Comparison of ENCODE assay signal across 12 cellular contexts in the genomic region with DNA sequence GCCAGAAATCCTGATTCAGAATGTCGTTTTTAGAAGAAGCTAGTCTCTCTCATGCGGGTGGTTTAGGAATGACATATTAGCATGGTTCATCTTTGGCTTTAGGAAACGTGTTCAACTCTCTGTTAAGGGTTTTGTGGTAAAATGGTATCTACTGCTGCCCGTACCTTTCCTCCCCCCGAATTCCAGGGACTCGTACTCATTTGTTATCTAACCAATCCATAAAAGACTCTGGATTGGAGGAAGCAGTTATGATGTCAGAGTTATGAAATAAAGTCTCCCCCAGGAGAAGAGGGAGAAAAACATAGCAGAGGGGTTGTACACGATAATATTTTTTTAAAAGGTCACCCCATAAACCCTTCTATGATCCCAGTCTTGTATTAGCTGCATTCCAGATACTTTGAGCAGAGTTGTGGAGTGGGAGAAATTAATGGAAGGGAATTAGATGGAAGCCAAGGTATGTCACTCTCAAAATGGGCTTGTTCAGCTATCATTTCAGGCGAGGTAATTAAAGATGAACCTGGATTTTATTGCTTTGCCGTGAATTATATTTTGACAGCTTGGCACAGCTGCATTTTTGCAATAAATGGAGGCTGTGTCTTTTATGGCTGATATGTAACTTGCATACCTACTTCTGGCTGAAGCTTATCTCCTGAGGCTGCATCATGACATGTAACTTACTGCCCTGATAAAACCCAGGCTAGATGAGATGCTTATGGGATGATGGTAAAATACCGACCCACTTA. TPM values are rescaled to one million over a fixed set of nuclear protein-coding genes. Genes with fewer than 3 reads are reported as not detected.
DNase-seq lines count a peak whose midpoint lies in the region; ATAC-seq and TF ChIP-seq lines count a peak whose summit lies in the region.
"Had no signal": no experiment of that assay in that cellular context is flagged by ENCODE, and none has a peak within 500 bp of the region (broad histone marks: within the 10 kb centered on the region; RNA-seq: fewer than 3 reads in every experiment).

No MANE protein-coding gene starts in this region.

- H3K4me1 ChIP-seq in breast epithelium, result no peaks in the 10 kb centered on the region
- peaks cover 10 to 16% of the 10 kb centered on the region in 2 donors for H3K4me1 ChIP-seq in mucosa of rectum (ENCODE audit: control insufficient read depth in 2 of 2, insufficient read depth in 2 of 2, low read length in 2 of 2)
- H3K4me1 ChIP-seq in aorta (ENCODE audit: control insufficient read depth in 1 of 2, insufficient read depth in 2 of 2, low read length in 2 of 2), result peaks cover 9 to 22% of the 10 kb centered on the region in 2 donors

- CTCF ChIA-PET in MCF 10A (lab: Yijun Ruan, JAX), result interaction anchor here (0.7 to 5.8 kb wide), 12 partner anchors 12 to 212 kb away, joined by 3 to 29 read pairs (median 4); partner anchors contain the start of gene RAI14

- H3K9me3 Mint-ChIP-seq in MCF 10A (ENCODE audit: unreplicated experiment), result no peaks in the 10 kb centered on the region
- H3K9me3 Mint-ChIP-seq in chondrocyte (ENCODE audit: low read depth), result no peaks in the 10 kb centered on the region

- no peaks in the 10 kb centered on the region for H3K27me3 Mint-ChIP-seq in MCF 10A (ENCODE audit: insufficient read depth, unreplicated experiment)
- no peaks in the 10 kb centered on the region for H3K27me3 Mint-ChIP-seq in chondrocyte (ENCODE audit: low read depth)

- H3K4me1 Mint-ChIP-seq in MCF 10A (ENCODE audit: insufficient read depth, unreplicated experiment), result peaks cover 16% of the 10 kb centered on the region
- H3K4me1 Mint-ChIP-seq in chondrocyte (ENCODE audit: low read depth), result peaks cover 91% of the 10 kb centered on the region

- H3K27me3 ChIP-seq in breast epithelium, result no peaks in the 10 kb centered on the region
- no peaks in the 10 kb centered on the region for H3K27me3 ChIP-seq in mucosa of rectum (ENCODE audit: control insufficient read depth in 2 of 2, insufficient read depth in 2 of 2, low read length in 2 of 2)
- H3K27me3 ChIP-seq in aorta (ENCODE audit: control insufficient read depth in 1 of 2, insufficient read depth in 2 of 2, low read length in 1 of 2), result no peaks in the 10 kb centered on the region

- no peak overlapping the region for H3K9ac ChIP-seq in mucosa of rectum (ENCODE audit: low read depth in 1 of 2, low read length in 2 of 2)

- peak overlapping the region; percentile 55 for H3K27ac Mint-ChIP-seq in MCF 10A (ENCODE audit: low read depth, unreplicated experiment)
- H3K27ac Mint-ChIP-seq in chondrocyte (ENCODE audit: unreplicated experiment), result peak overlapping the region; percentile 89

- H3K36me3 Mint-ChIP-seq in MCF 10A (ENCODE audit: insufficient read depth, unreplicated experiment), result peaks cover 13% of the 10 kb centered on the region
- peaks cover 9% of the 10 kb centered on the region for H3K36me3 Mint-ChIP-seq in chondrocyte (ENCODE audit: low read depth)

- POLR2A ChIA-PET in MCF 10A (lab: Yijun Ruan, JAX), result interaction anchor here (0.7 to 1.8 kb wide), 11 partner anchors 9 to 228 kb away, joined by 3 to 10 read pairs (median 4); partner anchors contain the start of genes BRIX1 and RAD1

- DNase-seq in MCF 10A (ENCODE audit: unreplicated experiment) (peak; percentile 21), breast epithelium (ENCODE audit: low spot score in 2 of 2) (no peak), chondrocyte (ENCODE audit: low spot score) (no peak), aorta (no peak)
- DNase-seq: activated effector memory CD4-positive, alpha-beta T cell treated with Interleukin-2 at 50 U/mL for 16 hours; midbrain; MM.1S; substantia nigra had no signal

- intact Hi-C loops in MCF 10A (cut with micrococcal nuclease), result loop anchor here (10.0 kb wide), 1 partner anchor 163 kb away; no protein-coding TSS in a partner anchor
- intact Hi-C loops in breast epithelium (cut with DNase I; ENCODE audit: low total_unique reads), result no loop called here
- intact Hi-C loops in aorta (cut with DNase I), result no loop called here

- TF ChIP-seq CTCF in MCF 10A (IDR thresholded peaks at IDR 0.05; ENCODE audit: unreplicated experiment) (no peak), breast epithelium (IDR thresholded peaks at IDR 0.05) (no peak), chondrocyte (IDR thresholded peaks at IDR 0.05) (no peak)

- WGBS in aorta, 2 donors, result 18 to 24% methylated on average over 10 of the region's 10 CpGs

- H3K36me3 ChIP-seq in breast epithelium (no peaks in the 10 kb centered on the region), mucosa of rectum (ENCODE audit: control insufficient read depth in 2 of 2, insufficient read depth in 2 of 2, low read length in 2 of 2) (no peaks in the 10 kb centered on the region), aorta (ENCODE audit: control insufficient read depth in 1 of 2, insufficient read depth in 2 of 2, low read length in 1 of 2) (no peaks in the 10 kb centered on the region)

- H3K4me3 Mint-ChIP-seq in MCF 10A (ENCODE audit: unreplicated experiment) (peak overlapping the region; percentile 10), chondrocyte (ENCODE audit: unreplicated experiment) (no peak overlapping the region)

- ATAC-seq in aorta (ENCODE audit: low FRiP score) (no peak), HG03097 (IDR thresholded peaks at IDR 0.05; ENCODE audit: low FRiP score, unreplicated experiment) (no peak), GM18909 (IDR thresholded peaks at IDR 0.05; ENCODE audit: poor library complexity, unreplicated experiment) (no peak), HG03442 (IDR thresholded peaks at IDR 0.05; ENCODE audit: unreplicated experiment) (no peak)

- no TSS peak for BruUV-seq in MCF 10A (replicated peaks; lab: Mats Ljungman, UMichigan)

- no peak for TF ChIP-seq POLR2A in breast epithelium (IDR thresholded peaks at IDR 0.05)

- H3K4me3 ChIP-seq in breast epithelium (no peak overlapping the region), mucosa of rectum (ENCODE audit: low read length in 2 of 2) (peak overlapping the region; percentile 34 to 55), aorta (ENCODE audit: low read length in 2 of 2) (no peak overlapping the region)

- H3K9me3 ChIP-seq in breast epithelium (no peaks in the 10 kb centered on the region), mucosa of rectum (ENCODE audit: control insufficient read depth in 2 of 2, low read length in 2 of 2) (no peaks in the 10 kb centered on the region), aorta (ENCODE audit: control insufficient read depth, low read length) (no peaks in the 10 kb centered on the region)

- no peak overlapping the region for H3K27ac ChIP-seq in breast epithelium
- peak overlapping the region; percentile 43 to 80 for H3K27ac ChIP-seq in mucosa of rectum (ENCODE audit: low read depth in 2 of 2, low read length in 2 of 2)
- H3K27ac ChIP-seq in aorta (ENCODE audit: low read depth in 1 of 2, low read length in 2 of 2), result peak overlapping the region; percentile 37 to 76

RNA-seq across cellular contexts. Expression of gene RAI14, which starts 31.3 kb away (rescaled TPM):
- 47.6 and 47.9 TPM in 2 replicates for total RNA-seq in MCF 10A (2022)
- 10 to 100 TPM; 12.5 to 38.7 (median 22.4) TPM for total RNA-seq in breast epithelium
- 177 to 287 TPM (median 260 TPM) in 3 replicates for total RNA-seq in chondrocyte
- 100 to 1,000 TPM in 1 of 2 donors, 10 to 100 TPM in 1; 99.8 to 214 TPM for total RNA-seq in aorta
- 10 to 100 TPM; 19.4 to 46.3 TPM for polyA plus RNA-seq in aorta

Comparison
In these comparisons a context has a peak if more than half of its experiments do, and no peak if none do; other contexts are left out.
1. H3K27ac ChIP-seq: peak in mucosa of rectum (2 of 2) and aorta (2 of 2); none in breast epithelium (0 of 2).
2. H3K4me3 ChIP-seq: peak in mucosa of rectum (2 of 2); none in breast epithelium (0 of 3) and aorta (0 of 2).